ENCODE assay signal across 1 cellular context in the genomic region with DNA sequence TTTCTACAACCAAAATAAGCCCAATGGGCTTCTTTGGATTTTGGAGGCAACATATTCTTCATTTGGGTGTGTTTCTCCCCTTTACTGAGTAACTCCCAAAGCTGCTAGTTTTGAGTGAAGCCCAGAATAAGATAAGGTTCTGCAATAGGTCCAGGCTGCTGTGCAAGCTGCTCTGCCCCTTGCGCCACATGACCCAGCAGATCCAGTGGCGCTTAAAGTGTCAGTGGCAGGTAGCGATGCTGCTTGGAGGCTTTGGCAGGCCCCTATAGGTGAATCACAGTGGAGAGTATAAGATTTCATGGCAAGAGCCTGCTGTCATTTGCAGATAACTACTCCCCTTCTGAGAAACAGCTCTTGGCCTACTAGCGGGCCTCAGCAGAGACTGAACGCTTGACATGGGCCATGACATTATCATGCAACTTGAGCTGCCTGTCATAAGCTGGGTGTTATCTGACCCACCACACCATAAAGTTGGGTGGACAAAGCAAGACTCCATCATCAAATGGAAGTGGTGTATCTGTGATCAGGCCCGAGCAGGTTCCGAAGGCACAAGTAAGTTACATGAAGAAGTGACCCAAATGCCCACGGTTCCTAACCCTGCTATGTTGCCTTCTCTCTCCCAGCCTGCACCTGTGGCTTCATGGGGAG.
TF ChIP-seq lines count a peak whose summit lies in the region.

No MANE protein-coding gene starts in this region.

TF ChIP-seq in K562, 482 proteins besides CTCF, POLR2A, EP300 and RAD21 (continued from another document and continues in another):
- TF ChIP-seq, protein P1, sequence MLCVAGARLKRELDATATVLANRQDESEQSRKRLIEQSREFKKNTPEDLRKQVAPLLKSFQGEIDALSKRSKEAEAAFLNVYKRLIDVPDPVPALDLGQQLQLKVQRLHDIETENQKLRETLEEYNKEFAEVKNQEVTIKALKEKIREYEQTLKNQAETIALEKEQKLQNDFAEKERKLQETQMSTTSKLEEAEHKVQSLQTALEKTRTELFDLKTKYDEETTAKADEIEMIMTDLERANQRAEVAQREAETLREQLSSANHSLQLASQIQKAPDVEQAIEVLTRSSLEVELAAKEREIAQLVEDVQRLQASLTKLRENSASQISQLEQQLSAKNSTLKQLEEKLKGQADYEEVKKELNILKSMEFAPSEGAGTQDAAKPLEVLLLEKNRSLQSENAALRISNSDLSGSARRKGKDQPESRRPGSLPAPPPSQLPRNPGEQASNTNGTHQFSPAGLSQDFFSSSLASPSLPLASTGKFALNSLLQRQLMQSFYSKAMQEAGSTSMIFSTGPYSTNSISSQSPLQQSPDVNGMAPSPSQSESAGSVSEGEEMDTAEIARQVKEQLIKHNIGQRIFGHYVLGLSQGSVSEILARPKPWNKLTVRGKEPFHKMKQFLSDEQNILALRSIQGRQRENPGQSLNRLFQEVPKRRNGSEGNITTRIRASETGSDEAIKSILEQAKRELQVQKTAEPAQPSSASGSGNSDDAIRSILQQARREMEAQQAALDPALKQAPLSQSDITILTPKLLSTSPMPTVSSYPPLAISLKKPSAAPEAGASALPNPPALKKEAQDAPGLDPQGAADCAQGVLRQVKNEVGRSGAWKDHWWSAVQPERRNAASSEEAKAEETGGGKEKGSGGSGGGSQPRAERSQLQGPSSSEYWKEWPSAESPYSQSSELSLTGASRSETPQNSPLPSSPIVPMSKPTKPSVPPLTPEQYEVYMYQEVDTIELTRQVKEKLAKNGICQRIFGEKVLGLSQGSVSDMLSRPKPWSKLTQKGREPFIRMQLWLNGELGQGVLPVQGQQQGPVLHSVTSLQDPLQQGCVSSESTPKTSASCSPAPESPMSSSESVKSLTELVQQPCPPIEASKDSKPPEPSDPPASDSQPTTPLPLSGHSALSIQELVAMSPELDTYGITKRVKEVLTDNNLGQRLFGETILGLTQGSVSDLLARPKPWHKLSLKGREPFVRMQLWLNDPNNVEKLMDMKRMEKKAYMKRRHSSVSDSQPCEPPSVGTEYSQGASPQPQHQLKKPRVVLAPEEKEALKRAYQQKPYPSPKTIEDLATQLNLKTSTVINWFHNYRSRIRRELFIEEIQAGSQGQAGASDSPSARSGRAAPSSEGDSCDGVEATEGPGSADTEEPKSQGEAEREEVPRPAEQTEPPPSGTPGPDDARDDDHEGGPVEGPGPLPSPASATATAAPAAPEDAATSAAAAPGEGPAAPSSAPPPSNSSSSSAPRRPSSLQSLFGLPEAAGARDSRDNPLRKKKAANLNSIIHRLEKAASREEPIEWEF (CRISPR knock-in tag; IDR thresholded peaks at IDR 0.05) = no peak
- TF ChIP-seq ZNF384 (IDR thresholded peaks at IDR 0.05; ENCODE audit: low read depth, low read length) (no peak), ESRRB (CRISPR knock-in tag; IDR thresholded peaks at IDR 0.05; ENCODE audit: borderline replicate concordance) (no peak), KLF1 (tag; IDR thresholded peaks at IDR 0.05) (no peak), U2AF2 (optimal IDR thresholded peaks at IDR 0.05; ENCODE audit: low read depth, low read length) (no peak), ZSCAN32 (CRISPR knock-in tag; IDR thresholded peaks at IDR 0.05) (no peak), SP1 (CRISPR knock-in tag; IDR thresholded peaks at IDR 0.05) (0 out of 2 replicates have a peak, but pooled peaks have one; percentile 23), FIP1L1 (IDR thresholded peaks at IDR 0.05; ENCODE audit: low read depth, low read length, poor library complexity, severe bottlenecking) (no peak), POLR3G (IDR thresholded peaks at IDR 0.05; ENCODE audit: extremely low read depth, insufficient read length, insufficient replicate concordance) (no peak), DDX20 (tag; IDR thresholded peaks at IDR 0.05; ENCODE audit: low read depth) (no peak), FOXA3 (CRISPR knock-in tag; conservative IDR thresholded peaks at IDR 0.05 in 1 of 2, IDR thresholded peaks at IDR 0.05 in 1 of 2) (0 out of 4 replicates have a peak, but pooled peaks of 1 of the 2 experiments have one; percentile 76), MAFF (IDR thresholded peaks at IDR 0.05; ENCODE audit: low read length) (no peak), SRSF3 (IDR thresholded peaks at IDR 0.05; ENCODE audit: insufficient read depth, low read length) (no peak), TRIM24 (IDR thresholded peaks at IDR 0.05) (peak; percentile 77 to 84), TCF7 (IDR thresholded peaks at IDR 0.05; ENCODE audit: borderline replicate concordance) (peak; percentile 16; the same call in 1 of the 2 replicates), SREBF1 (IDR thresholded peaks at IDR 0.05; ENCODE audit: borderline replicate concordance, low read depth, low read length) (no peak; the same call in 1 of the 2 replicates), ARHGAP35 (IDR thresholded peaks at IDR 0.05; ENCODE audit: partially characterized antibody) (no peak), MIER1 (IDR thresholded peaks at IDR 0.05; ENCODE audit: low read depth) (no peak), TAF9B (IDR thresholded peaks at IDR 0.05; ENCODE audit: partially characterized antibody) (no peak), HEY1 (CRISPR knock-in tag; IDR thresholded peaks at IDR 0.05; ENCODE audit: borderline replicate concordance) (no peak), MCM5 (IDR thresholded peaks at IDR 0.05; ENCODE audit: low read depth) (no peak), NFIC (IDR thresholded peaks at IDR 0.05) (peak; percentile 88), BDP1 (IDR thresholded peaks at IDR 0.05; ENCODE audit: insufficient read depth, insufficient read length) (no peak), HIVEP1 (CRISPR knock-in tag; IDR thresholded peaks at IDR 0.05) (no peak), ZFPM2 (CRISPR knock-in tag; IDR thresholded peaks at IDR 0.05) (no peak), SAFB2 (IDR thresholded peaks at IDR 0.05; ENCODE audit: borderline replicate concordance, low read depth, low read length, severe bottlenecking) (no peak), TEAD1 (CRISPR knock-in tag; IDR thresholded peaks at IDR 0.05) (peak in 1 of 2 experiments; percentile 63; a peak in 1 of 4 replicates), CCNT2 (IDR thresholded peaks at IDR 0.05; ENCODE audit: borderline replicate concordance, extremely low read depth, insufficient read length, low read depth, low read length) (peak; percentile 97), HSF4 (CRISPR knock-in tag; IDR thresholded peaks at IDR 0.05; ENCODE audit: borderline replicate concordance) (no peak), SIRT6 (IDR thresholded peaks at IDR 0.05; ENCODE audit: low read depth, low read length) (no peak), KLF6 (CRISPR knock-in tag; IDR thresholded peaks at IDR 0.05; ENCODE audit: borderline replicate concordance) (no peak), JUNB (CRISPR knock-in tag; conservative IDR thresholded peaks at IDR 0.05) (no peak), ELF2 (CRISPR knock-in tag; IDR thresholded peaks at IDR 0.05) (no peak), GATAD2B (IDR thresholded peaks at IDR 0.05; ENCODE audit: borderline replicate concordance) (no peak), ATF7 (IDR thresholded peaks at IDR 0.05) (0 out of 2 replicates have a peak, but pooled peaks have one; percentile 79), ZNF274 (IDR thresholded peaks at IDR 0.05; ENCODE audit: borderline replicate concordance, low read depth, low read length) (no peak; the same call in 1 of the 2 replicates), RBBP5 (IDR thresholded peaks at IDR 0.05; ENCODE audit: borderline replicate concordance, insufficient read depth, low read length, poor library complexity, severe bottlenecking) (no peak), NR3C1 (CRISPR knock-in tag; IDR thresholded peaks at IDR 0.05) (no peak), NCOA1 (IDR thresholded peaks at IDR 0.05; ENCODE audit: low read depth) (peak; percentile 67; the same call in 1 of the 2 replicates), THRAP3 (IDR thresholded peaks at IDR 0.05; ENCODE audit: borderline replicate concordance) (no peak), FOS (IDR thresholded peaks at IDR 0.05; ENCODE audit: extremely low read depth, insufficient read length) (no peak), ZNF584 (CRISPR knock-in tag; IDR thresholded peaks at IDR 0.05; ENCODE audit: low read depth) (0 out of 2 replicates have a peak, but pooled peaks have one; percentile 39), CBFB (CRISPR knock-in tag; IDR thresholded peaks at IDR 0.05) (no peak), TAF1 (IDR thresholded peaks at IDR 0.05; ENCODE audit: control insufficient read depth, extremely low read depth, insufficient read depth, low read length, severe bottlenecking) (no peak)
- TF ChIP-seq, protein P2, sequence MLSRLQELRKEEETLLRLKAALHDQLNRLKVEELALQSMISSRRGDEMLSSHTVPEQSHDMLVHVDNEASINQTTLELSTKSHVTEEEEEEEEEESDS (CRISPR knock-in tag; IDR thresholded peaks at IDR 0.05) = no peak
- TF ChIP-seq, protein P3, sequence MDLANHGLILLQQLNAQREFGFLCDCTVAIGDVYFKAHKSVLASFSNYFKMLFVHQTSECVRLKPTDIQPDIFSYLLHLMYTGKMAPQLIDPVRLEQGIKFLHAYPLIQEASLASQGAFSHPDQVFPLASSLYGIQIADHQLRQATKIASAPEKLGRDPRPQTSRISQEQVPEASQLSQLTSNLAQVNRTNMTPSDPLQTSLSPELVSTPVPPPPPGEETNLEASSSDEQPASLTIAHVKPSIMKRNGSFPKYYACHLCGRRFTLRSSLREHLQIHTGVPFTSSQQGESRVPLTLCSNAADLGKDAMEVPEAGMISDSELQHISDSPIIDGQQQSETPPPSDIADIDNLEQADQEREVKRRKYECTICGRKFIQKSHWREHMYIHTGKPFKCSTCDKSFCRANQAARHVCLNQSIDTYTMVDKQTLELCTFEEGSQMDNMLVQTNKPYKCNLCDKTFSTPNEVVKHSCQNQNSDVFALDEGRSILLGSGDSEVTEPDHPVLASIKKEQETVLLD (IDR thresholded peaks at IDR 0.05) = no peak
- TF ChIP-seq, protein P4, sequence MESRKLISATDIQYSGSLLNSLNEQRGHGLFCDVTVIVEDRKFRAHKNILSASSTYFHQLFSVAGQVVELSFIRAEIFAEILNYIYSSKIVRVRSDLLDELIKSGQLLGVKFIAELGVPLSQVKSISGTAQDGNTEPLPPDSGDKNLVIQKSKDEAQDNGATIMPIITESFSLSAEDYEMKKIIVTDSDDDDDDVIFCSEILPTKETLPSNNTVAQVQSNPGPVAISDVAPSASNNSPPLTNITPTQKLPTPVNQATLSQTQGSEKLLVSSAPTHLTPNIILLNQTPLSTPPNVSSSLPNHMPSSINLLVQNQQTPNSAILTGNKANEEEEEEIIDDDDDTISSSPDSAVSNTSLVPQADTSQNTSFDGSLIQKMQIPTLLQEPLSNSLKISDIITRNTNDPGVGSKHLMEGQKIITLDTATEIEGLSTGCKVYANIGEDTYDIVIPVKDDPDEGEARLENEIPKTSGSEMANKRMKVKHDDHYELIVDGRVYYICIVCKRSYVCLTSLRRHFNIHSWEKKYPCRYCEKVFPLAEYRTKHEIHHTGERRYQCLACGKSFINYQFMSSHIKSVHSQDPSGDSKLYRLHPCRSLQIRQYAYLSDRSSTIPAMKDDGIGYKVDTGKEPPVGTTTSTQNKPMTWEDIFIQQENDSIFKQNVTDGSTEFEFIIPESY (CRISPR knock-in tag; IDR thresholded peaks at IDR 0.05) = peak; percentile 26; the same call in 1 of the 2 replicates
- TF ChIP-seq, protein P5, sequence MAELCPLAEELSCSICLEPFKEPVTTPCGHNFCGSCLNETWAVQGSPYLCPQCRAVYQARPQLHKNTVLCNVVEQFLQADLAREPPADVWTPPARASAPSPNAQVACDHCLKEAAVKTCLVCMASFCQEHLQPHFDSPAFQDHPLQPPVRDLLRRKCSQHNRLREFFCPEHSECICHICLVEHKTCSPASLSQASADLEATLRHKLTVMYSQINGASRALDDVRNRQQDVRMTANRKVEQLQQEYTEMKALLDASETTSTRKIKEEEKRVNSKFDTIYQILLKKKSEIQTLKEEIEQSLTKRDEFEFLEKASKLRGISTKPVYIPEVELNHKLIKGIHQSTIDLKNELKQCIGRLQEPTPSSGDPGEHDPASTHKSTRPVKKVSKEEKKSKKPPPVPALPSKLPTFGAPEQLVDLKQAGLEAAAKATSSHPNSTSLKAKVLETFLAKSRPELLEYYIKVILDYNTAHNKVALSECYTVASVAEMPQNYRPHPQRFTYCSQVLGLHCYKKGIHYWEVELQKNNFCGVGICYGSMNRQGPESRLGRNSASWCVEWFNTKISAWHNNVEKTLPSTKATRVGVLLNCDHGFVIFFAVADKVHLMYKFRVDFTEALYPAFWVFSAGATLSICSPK (IDR thresholded peaks at IDR 0.05; ENCODE audit: borderline replicate concordance) = no peak
- TF ChIP-seq, protein P6, sequence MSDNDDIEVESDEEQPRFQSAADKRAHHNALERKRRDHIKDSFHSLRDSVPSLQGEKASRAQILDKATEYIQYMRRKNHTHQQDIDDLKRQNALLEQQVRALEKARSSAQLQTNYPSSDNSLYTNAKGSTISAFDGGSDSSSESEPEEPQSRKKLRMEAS (CRISPR knock-in tag; IDR thresholded peaks at IDR 0.05) = peak; percentile 74
- TF ChIP-seq, protein P7, sequence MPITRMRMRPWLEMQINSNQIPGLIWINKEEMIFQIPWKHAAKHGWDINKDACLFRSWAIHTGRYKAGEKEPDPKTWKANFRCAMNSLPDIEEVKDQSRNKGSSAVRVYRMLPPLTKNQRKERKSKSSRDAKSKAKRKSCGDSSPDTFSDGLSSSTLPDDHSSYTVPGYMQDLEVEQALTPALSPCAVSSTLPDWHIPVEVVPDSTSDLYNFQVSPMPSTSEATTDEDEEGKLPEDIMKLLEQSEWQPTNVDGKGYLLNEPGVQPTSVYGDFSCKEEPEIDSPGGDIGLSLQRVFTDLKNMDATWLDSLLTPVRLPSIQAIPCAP (CRISPR knock-in tag; IDR thresholded peaks at IDR 0.05; ENCODE audit: borderline replicate concordance) = no peak
- TF ChIP-seq, protein P8, sequence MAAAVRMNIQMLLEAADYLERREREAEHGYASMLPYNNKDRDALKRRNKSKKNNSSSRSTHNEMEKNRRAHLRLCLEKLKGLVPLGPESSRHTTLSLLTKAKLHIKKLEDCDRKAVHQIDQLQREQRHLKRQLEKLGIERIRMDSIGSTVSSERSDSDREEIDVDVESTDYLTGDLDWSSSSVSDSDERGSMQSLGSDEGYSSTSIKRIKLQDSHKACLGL (CRISPR knock-in tag; IDR thresholded peaks at IDR 0.05; ENCODE audit: borderline replicate concordance, poor library complexity, severe bottlenecking) = no peak
- TF ChIP-seq, protein P9, sequence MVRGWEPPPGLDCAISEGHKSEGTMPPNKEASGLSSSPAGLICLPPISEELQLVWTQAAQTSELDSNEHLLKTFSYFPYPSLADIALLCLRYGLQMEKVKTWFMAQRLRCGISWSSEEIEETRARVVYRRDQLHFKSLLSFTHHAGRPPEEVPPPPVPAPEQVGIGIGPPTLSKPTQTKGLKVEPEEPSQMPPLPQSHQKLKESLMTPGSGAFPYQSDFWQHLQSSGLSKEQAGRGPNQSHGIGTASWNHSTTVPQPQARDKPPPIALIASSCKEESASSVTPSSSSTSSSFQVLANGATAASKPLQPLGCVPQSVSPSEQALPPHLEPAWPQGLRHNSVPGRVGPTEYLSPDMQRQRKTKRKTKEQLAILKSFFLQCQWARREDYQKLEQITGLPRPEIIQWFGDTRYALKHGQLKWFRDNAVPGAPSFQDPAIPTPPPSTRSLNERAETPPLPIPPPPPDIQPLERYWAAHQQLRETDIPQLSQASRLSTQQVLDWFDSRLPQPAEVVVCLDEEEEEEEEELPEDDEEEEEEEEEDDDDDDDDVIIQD (CRISPR knock-in tag; IDR thresholded peaks at IDR 0.05) = no peak
- TF ChIP-seq, protein P10, sequence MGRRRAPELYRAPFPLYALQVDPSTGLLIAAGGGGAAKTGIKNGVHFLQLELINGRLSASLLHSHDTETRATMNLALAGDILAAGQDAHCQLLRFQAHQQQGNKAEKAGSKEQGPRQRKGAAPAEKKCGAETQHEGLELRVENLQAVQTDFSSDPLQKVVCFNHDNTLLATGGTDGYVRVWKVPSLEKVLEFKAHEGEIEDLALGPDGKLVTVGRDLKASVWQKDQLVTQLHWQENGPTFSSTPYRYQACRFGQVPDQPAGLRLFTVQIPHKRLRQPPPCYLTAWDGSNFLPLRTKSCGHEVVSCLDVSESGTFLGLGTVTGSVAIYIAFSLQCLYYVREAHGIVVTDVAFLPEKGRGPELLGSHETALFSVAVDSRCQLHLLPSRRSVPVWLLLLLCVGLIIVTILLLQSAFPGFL (CRISPR knock-in tag; IDR thresholded peaks at IDR 0.05) = no peak
